In the genomic region with DNA sequence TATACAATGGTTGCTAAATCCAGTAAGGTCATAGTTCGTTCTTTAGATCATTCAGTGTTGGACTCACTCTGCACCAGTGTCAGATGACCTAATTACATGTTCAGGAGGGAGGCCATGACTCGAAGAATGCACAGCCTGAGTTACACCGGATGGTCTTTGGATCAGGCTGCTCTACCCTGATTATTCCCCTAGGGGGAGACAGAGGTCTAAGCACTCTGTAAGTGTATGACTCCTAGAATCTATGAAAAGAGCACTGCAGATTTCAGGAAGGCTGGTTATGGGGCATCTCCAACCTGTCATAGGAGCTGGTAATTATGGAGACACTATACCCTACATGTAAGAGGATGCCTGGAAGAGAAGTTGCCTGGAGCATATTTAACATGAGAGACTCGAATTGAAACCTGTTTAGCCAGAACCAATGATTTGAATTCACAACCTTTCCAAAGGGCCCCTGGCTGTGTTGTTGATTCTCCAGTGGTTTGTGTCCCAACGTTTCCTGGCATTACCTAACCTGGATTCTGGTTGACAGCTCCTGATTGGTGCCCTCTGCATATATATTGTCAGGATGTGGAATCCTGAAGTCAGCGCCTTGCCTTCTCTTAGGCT, we compare ENCODE assay signal across 8 cellular contexts. TPM values are rescaled to one million over a fixed set of nuclear protein-coding genes. Genes with fewer than 3 reads are reported as not detected.
A peak's percentile ranks its signal among the peaks of the same experiment; 100 is the strongest.
DNase-seq lines count a peak whose midpoint lies in the region; ATAC-seq and TF ChIP-seq lines count a peak whose summit lies in the region.

A gene with protein sequence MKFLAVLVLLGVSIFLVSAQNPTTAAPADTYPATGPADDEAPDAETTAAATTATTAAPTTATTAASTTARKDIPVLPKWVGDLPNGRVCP (plus strand): TSS at position 584 of the 606 bp plus-strand sequence. CDS start 67 bp downstream, outside the sequence.

- no peaks in the 10 kb centered on the region for H3K9me3 ChIP-seq in Peyer's patch
- H3K9me3 ChIP-seq in gastroesophageal sphincter = peaks cover 0 to 8% (median 0%) of the 10 kb centered on the region in 3 donors

- no peaks in the 10 kb centered on the region for H3K79me2 ChIP-seq in GM23338 (replicated peaks; ENCODE audit: insufficient read depth)

- WGBS in gastroesophageal sphincter (ENCODE audit: low coverage in 1 of 2), 2 donors = 41 to 45% methylated on average over 5 to 6 of the region's 6 CpGs

- H4K20me1 ChIP-seq in GM23338 (replicated peaks; ENCODE audit: insufficient read depth) = no peaks in the 10 kb centered on the region

- ATAC-seq in GM23338 (peak; percentile 99), gastroesophageal sphincter (no peak)
- peak; percentile 91 to 95 for ATAC-seq in activated T-cell treated with anti-CD3 and anti-CD28 coated beads, Interleukin-2, amount 50 U/mL, for 72 hours (replicated peaks in 1 of 2)

- H3K4me1 ChIP-seq in GM23338 (ENCODE audit: insufficient read depth) (peaks cover 9% of the 10 kb centered on the region), Peyer's patch (no peaks in the 10 kb centered on the region), gastroesophageal sphincter (no peaks in the 10 kb centered on the region)

- no peaks in the 10 kb centered on the region for H3F3A ChIP-seq in GM23338 (replicated peaks; ENCODE audit: low read depth)

- DNase-seq in GM03348 (ENCODE audit: low spot score) (peak; percentile 75), GM23338 (ENCODE audit: low spot score) (peak; percentile 88), LHCN-M2 (ENCODE audit: low read depth) (peak; percentile 69), Peyer's patch (peak in 2 of 3 donors; percentile 33 to 80), foreskin melanocyte (peak; percentile 57), retinal pigment epithelial cell (ENCODE audit: low read depth) (peak; percentile 10)
- peak; percentile 78 to 83 for DNase-seq in activated T-cell treated with anti-CD3 and anti-CD28 coated beads, Interleukin-2, amount 50 U/mL, for 72 hours

- no peak for TF ChIP-seq EP300 in gastroesophageal sphincter (IDR thresholded peaks at IDR 0.05)

- TF ChIP-seq POLR2A in Peyer's patch (IDR thresholded peaks at IDR 0.05) (no peak), gastroesophageal sphincter (IDR thresholded peaks at IDR 0.05) (no peak)

- no peaks in the 10 kb centered on the region for H3K27me3 Mint-ChIP-seq in GM23338 (ENCODE audit: insufficient read depth, low read depth, poor library complexity)
- H3K27me3 Mint-ChIP-seq in activated T-cell treated with anti-CD3 and anti-CD28 coated beads, Interleukin-2, amount 50 U/mL, for 72 hours (ENCODE audit: low read depth) = no peaks in the 10 kb centered on the region

- H3K9me3 Mint-ChIP-seq in GM23338 = no peaks in the 10 kb centered on the region
- no peaks in the 10 kb centered on the region for H3K9me3 Mint-ChIP-seq in activated T-cell treated with anti-CD3 and anti-CD28 coated beads, Interleukin-2, amount 50 U/mL, for 72 hours

- no peaks in the 10 kb centered on the region for H3K36me3 Mint-ChIP-seq in GM23338 (ENCODE audit: low read depth)
- no peaks in the 10 kb centered on the region for H3K36me3 Mint-ChIP-seq in activated T-cell treated with anti-CD3 and anti-CD28 coated beads, Interleukin-2, amount 50 U/mL, for 72 hours (ENCODE audit: insufficient read depth in 2 of 2)

- H3K27me3 ChIP-seq in GM23338 (ENCODE audit: insufficient read depth) (peaks cover 9% of the 10 kb centered on the region), Peyer's patch (no peaks in the 10 kb centered on the region), gastroesophageal sphincter (peaks cover 4% of the 10 kb centered on the region)

- H3K4me3 ChIP-seq in GM23338 = no peak within 1 kb of the TSS
- no peak within 1 kb of the TSS for H3K4me3 ChIP-seq in Peyer's patch
- H3K4me3 ChIP-seq in retinal pigment epithelial cell (ENCODE audit: low read length) = no peak within 1 kb of the TSS
- no peak within 1 kb of the TSS for H3K4me3 ChIP-seq in gastroesophageal sphincter

- H3K4me2 ChIP-seq in GM23338 = no peak within 1 kb of the TSS

- TF ChIP-seq CTCF in GM23338 (conservative IDR thresholded peaks at IDR 0.05; ENCODE audit: low read depth in 2 of 2) (peak; percentile 86 to 87), Peyer's patch (IDR thresholded peaks at IDR 0.05) (peak; percentile 37 to 74 (median 69)), retinal pigment epithelial cell (conservative IDR thresholded peaks at IDR 0.05; ENCODE audit: low read depth, low read length) (peak; percentile 90), gastroesophageal sphincter (IDR thresholded peaks at IDR 0.05) (peak in 2 of 4 experiments; percentile 12 to 39)

- no peaks in the 10 kb centered on the region for H3K9me2 ChIP-seq in GM23338 (ENCODE audit: insufficient read depth)

- H3K4me3 Mint-ChIP-seq in GM23338 = no peak within 1 kb of the TSS
- H3K4me3 Mint-ChIP-seq in activated T-cell treated with anti-CD3 and anti-CD28 coated beads, Interleukin-2, amount 50 U/mL, for 72 hours = no peak within 1 kb of the TSS

- H2AFZ ChIP-seq in GM23338 = no peak within 1 kb of the TSS

- no peak within 1 kb of the TSS for H3K27ac Mint-ChIP-seq in GM23338
- H3K27ac Mint-ChIP-seq in activated T-cell treated with anti-CD3 and anti-CD28 coated beads, Interleukin-2, amount 50 U/mL, for 72 hours = peak within 1 kb of the TSS; percentile 81

- no peak within 1 kb of the TSS for H3K27ac ChIP-seq in GM23338 (ENCODE audit: low read depth)
- H3K27ac ChIP-seq in Peyer's patch = no peak within 1 kb of the TSS
- H3K27ac ChIP-seq in gastroesophageal sphincter = no peak within 1 kb of the TSS

- no peaks in the 10 kb centered on the region for H3K36me3 ChIP-seq in GM23338 (ENCODE audit: insufficient read depth)
- H3K36me3 ChIP-seq in Peyer's patch = no peaks in the 10 kb centered on the region
- H3K36me3 ChIP-seq in gastroesophageal sphincter = no peaks in the 10 kb centered on the region

- H3K4me1 Mint-ChIP-seq in GM23338 = peaks cover 8% of the 10 kb centered on the region
- peaks cover 46% of the 10 kb centered on the region for H3K4me1 Mint-ChIP-seq in activated T-cell treated with anti-CD3 and anti-CD28 coated beads, Interleukin-2, amount 50 U/mL, for 72 hours (ENCODE audit: low read depth)

TF ChIP-seq in GM23338, 12 proteins besides CTCF, POLR2A, EP300 and RAD21 (continues in another document):
- no peak for TF ChIP-seq ZNF331 (CRISPR knock-in tag; IDR thresholded peaks at IDR 0.05; ENCODE audit: low read depth)
- TF ChIP-seq, protein P1, sequence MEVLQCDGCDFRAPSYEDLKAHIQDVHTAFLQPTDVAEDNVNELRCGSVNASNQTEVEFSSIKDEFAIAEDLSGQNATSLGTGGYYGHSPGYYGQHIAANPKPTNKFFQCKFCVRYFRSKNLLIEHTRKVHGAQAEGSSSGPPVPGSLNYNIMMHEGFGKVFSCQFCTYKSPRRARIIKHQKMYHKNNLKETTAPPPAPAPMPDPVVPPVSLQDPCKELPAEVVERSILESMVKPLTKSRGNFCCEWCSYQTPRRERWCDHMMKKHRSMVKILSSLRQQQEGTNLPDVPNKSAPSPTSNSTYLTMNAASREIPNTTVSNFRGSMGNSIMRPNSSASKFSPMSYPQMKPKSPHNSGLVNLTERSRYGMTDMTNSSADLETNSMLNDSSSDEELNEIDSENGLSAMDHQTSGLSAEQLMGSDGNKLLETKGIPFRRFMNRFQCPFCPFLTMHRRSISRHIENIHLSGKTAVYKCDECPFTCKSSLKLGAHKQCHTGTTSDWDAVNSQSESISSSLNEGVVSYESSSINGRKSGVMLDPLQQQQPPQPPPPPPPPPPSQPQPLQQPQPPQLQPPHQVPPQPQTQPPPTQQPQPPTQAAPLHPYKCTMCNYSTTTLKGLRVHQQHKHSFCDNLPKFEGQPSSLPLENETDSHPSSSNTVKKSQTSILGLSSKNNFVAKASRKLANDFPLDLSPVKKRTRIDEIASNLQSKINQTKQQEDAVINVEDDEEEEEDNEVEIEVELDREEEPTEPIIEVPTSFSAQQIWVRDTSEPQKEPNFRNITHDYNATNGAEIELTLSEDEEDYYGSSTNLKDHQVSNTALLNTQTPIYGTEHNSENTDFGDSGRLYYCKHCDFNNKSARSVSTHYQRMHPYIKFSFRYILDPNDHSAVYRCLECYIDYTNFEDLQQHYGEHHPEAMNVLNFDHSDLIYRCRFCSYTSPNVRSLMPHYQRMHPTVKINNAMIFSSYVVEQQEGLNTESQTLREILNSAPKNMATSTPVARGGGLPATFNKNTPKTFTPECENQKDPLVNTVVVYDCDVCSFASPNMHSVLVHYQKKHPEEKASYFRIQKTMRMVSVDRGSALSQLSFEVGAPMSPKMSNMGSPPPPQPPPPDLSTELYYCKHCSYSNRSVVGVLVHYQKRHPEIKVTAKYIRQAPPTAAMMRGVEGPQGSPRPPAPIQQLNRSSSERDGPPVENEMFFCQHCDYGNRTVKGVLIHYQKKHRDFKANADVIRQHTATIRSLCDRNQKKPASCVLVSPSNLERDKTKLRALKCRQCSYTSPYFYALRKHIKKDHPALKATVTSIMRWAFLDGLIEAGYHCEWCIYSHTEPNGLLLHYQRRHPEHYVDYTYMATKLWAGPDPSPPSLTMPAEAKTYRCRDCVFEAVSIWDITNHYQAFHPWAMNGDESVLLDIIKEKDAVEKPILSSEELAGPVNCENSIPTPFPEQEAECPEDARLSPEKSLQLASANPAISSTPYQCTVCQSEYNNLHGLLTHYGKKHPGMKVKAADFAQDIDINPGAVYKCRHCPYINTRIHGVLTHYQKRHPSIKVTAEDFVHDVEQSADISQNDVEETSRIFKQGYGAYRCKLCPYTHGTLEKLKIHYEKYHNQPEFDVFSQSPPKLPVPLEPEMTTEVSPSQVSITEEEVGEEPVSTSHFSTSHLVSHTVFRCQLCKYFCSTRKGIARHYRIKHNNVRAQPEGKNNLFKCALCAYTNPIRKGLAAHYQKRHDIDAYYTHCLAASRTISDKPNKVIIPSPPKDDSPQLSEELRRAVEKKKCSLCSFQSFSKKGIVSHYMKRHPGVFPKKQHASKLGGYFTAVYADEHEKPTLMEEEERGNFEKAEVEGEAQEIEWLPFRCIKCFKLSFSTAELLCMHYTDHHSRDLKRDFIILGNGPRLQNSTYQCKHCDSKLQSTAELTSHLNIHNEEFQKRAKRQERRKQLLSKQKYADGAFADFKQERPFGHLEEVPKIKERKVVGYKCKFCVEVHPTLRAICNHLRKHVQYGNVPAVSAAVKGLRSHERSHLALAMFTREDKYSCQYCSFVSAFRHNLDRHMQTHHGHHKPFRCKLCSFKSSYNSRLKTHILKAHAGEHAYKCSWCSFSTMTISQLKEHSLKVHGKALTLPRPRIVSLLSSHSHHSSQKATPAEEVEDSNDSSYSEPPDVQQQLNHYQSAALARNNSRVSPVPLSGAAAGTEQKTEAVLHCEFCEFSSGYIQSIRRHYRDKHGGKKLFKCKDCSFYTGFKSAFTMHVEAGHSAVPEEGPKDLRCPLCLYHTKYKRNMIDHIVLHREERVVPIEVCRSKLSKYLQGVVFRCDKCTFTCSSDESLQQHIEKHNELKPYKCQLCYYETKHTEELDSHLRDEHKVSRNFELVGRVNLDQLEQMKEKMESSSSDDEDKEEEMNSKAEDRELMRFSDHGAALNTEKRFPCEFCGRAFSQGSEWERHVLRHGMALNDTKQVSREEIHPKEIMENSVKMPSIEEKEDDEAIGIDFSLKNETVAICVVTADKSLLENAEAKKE (CRISPR knock-in tag; IDR thresholded peaks at IDR 0.05) = no peak

RNA-seq across cellular contexts. Expression of the gene that starts here (rescaled TPM):
- total RNA-seq in GM23338 (2014; rRNA removed; shearing (Covaris generic)) = not detected in 2 replicates
- polyA plus RNA-seq in GM23338 (2016; fragmentation: Nextera tagmentation; extraction: Ambion mirVana) = not detected in 2 replicates
- total RNA-seq in LHCN-M2 (2014; rRNA removed) (not detected in 2 replicates), Peyer's patch (not detected), gastroesophageal sphincter (not detected)
- polyA plus RNA-seq in LHCN-M2 (2012) = not detected
- total RNA-seq in activated T-cell treated with anti-CD3 and anti-CD28 coated beads, Interleukin-2, amount 50 U/mL, for 72 hours = not detected

Comparison
In these comparisons a context has a peak if more than half of its experiments do, and no peak if none do; other contexts are left out.
1. Peak in DNase-seq and ATAC-seq in GM23338; RNA of the gene not detected or under 1 TPM.
2. Peak in DNase-seq in LHCN-M2; RNA of the gene not detected or under 1 TPM.
3. Peak in DNase-seq in Peyer's patch; RNA of the gene not detected or under 1 TPM.
4. Peak in DNase-seq and ATAC-seq in activated T-cell treated with anti-CD3 and anti-CD28 coated beads, Interleukin-2, amount 50 U/mL, for 72 hours; RNA of the gene not detected or under 1 TPM.
5. DNase-seq: peak in every context shown above with its lines; median percentile 88 in GM23338; 80 in activated T-cell treated with anti-CD3 and anti-CD28 coated beads, Interleukin-2, amount 50 U/mL, for 72 hours; 75 in GM03348; 69 in LHCN-M2; 57 in foreskin melanocyte; 56 in Peyer's patch; 10 in retinal pigment epithelial cell.